1 cellular context compared by ENCODE assay signal in genomic region chr5:177232761-177233160, GRCh38.
TF ChIP-seq lines count a peak whose summit lies in the region.

No MANE protein-coding gene starts in this region.

TF ChIP-seq in IMR-90, 13 proteins besides CTCF, POLR2A, EP300 and RAD21 (continued from another document):
- peak; percentile 31; the same call in 1 of the 2 replicates for TF ChIP-seq MAFK (IDR thresholded peaks at IDR 0.05; ENCODE audit: low read depth, low read length)
- no peak for TF ChIP-seq RFX5 (IDR thresholded peaks at IDR 0.05; ENCODE audit: low read depth, low read length)
- 0 out of 2 replicates have a peak, but pooled peaks have one; percentile 6 for TF ChIP-seq CEBPB (IDR thresholded peaks at IDR 0.05; ENCODE audit: low read depth, low read length)
